11 cellular contexts compared by ENCODE assay signal in the genomic region with DNA sequence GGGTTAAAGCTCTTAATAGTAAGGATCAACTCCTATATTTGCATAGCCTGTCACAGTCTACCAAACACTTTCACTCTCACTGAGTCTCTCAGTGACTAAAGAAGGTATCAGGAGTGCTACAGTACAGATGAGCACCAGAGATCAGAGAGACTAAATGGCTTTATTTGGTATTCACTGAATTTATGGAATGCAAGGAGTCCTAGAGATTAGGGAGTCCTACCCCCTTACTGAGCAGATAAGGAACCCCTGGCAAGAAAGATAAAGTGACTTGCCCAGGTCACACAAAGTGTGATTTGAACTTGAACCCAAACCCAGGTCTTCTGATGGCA.
DNase-seq lines count a peak whose midpoint lies in the region; ATAC-seq and TF ChIP-seq lines count a peak whose summit lies in the region.
"Had no signal": no experiment of that assay in that cellular context is flagged by ENCODE, and none has a peak within 500 bp of the region (broad histone marks: within the 10 kb centered on the region; RNA-seq: fewer than 3 reads in every experiment).

No MANE protein-coding gene starts in this region.

- no peaks in the 10 kb centered on the region for H3K9me3 Mint-ChIP-seq in nephron progenitor cell
- H3K9me3 Mint-ChIP-seq: mesothelial cell of epicardium had no signal

- TF ChIP-seq CTCF in nephron progenitor cell (IDR thresholded peaks at IDR 0.05) = no peak

- DNase-seq in DMS53 treated with DMSO at 0.1 percent for 48 hours (lab: John Stamatoyannopoulos, UW; ENCODE audit: unreplicated experiment) (peak; percentile 61), NCI-H69 (lab: John Stamatoyannopoulos, UW) (no peak), AG08395 (ENCODE audit: low spot score) (no peak), left colon (no peak), nephron progenitor cell (no peak)
- DNase-seq: activated T-cell treated with anti-CD3 and anti-CD28 coated beads, Interleukin-2, amount 50 U/mL, for 1 hour; gastrocnemius medialis had no signal

- H3K4me3 Mint-ChIP-seq in nephron progenitor cell = no peak overlapping the region
- H3K4me3 Mint-ChIP-seq: mesothelial cell of epicardium had no signal

- peaks cover 4% of the 10 kb centered on the region for H3K27me3 Mint-ChIP-seq in nephron progenitor cell (ENCODE audit: low read depth, poor library complexity)

- H3K4me1 Mint-ChIP-seq in nephron progenitor cell = peaks cover 43% of the 10 kb centered on the region

- peak; percentile 94 for ATAC-seq in GM19328 (IDR thresholded peaks at IDR 0.05; ENCODE audit: unreplicated experiment)
- peak; percentile 93 for ATAC-seq in HG02840 (IDR thresholded peaks at IDR 0.05; ENCODE audit: low FRiP score, unreplicated experiment)
- peak; percentile 96 for ATAC-seq in HG03571 (IDR thresholded peaks at IDR 0.05; ENCODE audit: unreplicated experiment)
- no peak for ATAC-seq in left colon
- ATAC-seq: gastrocnemius medialis had no signal

- H3K27ac Mint-ChIP-seq in nephron progenitor cell = no peak overlapping the region
- H3K27ac Mint-ChIP-seq: mesothelial cell of epicardium had no signal

- no peaks in the 10 kb centered on the region for H3K36me3 Mint-ChIP-seq in nephron progenitor cell (ENCODE audit: low read depth)
- H3K36me3 Mint-ChIP-seq: mesothelial cell of epicardium had no signal

- intact Hi-C loops in left colon (cut with DNase I, micrococcal nuclease) = no loop called here
